In the genomic region with DNA sequence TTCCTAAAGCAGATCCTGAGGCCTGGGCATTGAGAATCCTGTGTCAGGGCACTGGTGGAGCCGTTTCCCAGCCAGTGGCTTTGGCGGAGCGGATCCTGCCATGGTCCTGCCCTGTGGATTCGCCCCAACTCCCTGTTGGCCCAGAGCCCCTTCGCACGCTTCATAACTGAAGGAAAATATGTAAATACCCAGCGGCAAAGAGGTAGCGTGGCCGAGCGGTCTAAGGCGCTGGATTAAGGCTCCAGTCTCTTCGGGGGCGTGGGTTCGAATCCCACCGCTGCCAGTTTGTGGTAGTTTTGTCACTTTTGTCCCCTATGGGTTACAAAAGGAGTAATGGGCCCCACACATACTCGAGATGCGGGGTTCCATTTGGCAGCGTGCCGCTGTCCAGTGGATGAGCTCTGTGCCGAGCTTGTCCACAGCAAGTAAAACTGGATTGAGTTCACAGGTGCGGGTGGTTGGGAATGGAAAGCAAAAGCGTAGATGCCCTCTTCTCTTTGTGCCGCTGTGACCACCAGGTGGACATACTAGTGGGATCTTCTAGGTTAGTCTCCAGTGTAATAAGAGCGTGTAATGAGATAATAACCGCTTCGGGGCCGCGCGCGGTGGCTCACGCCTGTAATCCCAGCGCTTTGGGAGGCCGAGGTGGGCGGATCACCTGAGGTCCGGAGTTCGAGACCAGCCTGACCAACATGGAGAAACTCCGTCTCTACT, we compare ENCODE assay signal across 1 cellular context.
TF ChIP-seq lines count a peak whose summit lies in the region.

No MANE protein-coding gene starts in this region.

TF ChIP-seq in SK-N-SH, 30 proteins besides CTCF, POLR2A, EP300 and RAD21:
- TF ChIP-seq NFIC (IDR thresholded peaks at IDR 0.05; ENCODE audit: borderline replicate concordance) (peak; percentile 75), RCOR1 (IDR thresholded peaks at IDR 0.05; ENCODE audit: low read length) (peak; percentile 84), SMC3 (IDR thresholded peaks at IDR 0.05; ENCODE audit: low read depth, low read length) (no peak), FOXJ3 (CRISPR knock-in tag; IDR thresholded peaks at IDR 0.05) (0 out of 2 replicates have a peak, but pooled peaks have one; percentile 8), JUND (IDR thresholded peaks at IDR 0.05) (no peak), TCF12 (IDR thresholded peaks at IDR 0.05) (0 out of 2 replicates have a peak, but pooled peaks have one; percentile 2), YY1 (IDR thresholded peaks at IDR 0.05; ENCODE audit: low read depth) (0 out of 2 replicates have a peak, but pooled peaks have one; percentile 19), MEF2A (IDR thresholded peaks at IDR 0.05; ENCODE audit: borderline replicate concordance, low read depth) (no peak), FOSL2 (IDR thresholded peaks at IDR 0.05; ENCODE audit: borderline replicate concordance, low read depth) (peak; percentile 73), TEAD4 (IDR thresholded peaks at IDR 0.05; ENCODE audit: borderline replicate concordance, insufficient read depth) (peak; percentile 93)
TF ChIP-seq in SK-N-SH: peak in this region for 7.
